ENCODE assay signal across 16 cellular contexts in genomic region chr15:81911572-81911971, GRCh38.
DNase-seq lines count a peak whose midpoint lies in the region; ATAC-seq and TF ChIP-seq lines count a peak whose summit lies in the region.
"Had no signal": no experiment of that assay in that cellular context is flagged by ENCODE, and none has a peak within 500 bp of the region (broad histone marks: within the 10 kb centered on the region; RNA-seq: fewer than 3 reads in every experiment).

No MANE protein-coding gene starts in this region.

- no peak overlapping the region for H3K4me3 Mint-ChIP-seq in neural progenitor cell
- H3K4me3 Mint-ChIP-seq in stimulated activated memory B cell treated with anti-CD40 and anti-IgM and Interleukin-4, amounts not matched to agents 10 μg/mL and 1 μg/mL and 100 μg/mL, for 72 hours: no peak overlapping the region
- no peak overlapping the region for H3K4me3 Mint-ChIP-seq in activated T-cell treated with anti-CD3 and anti-CD28 coated beads, Interleukin-2, amount 50 U/mL, for 24 hours

- H3F3A ChIP-seq in Loucy (ENCODE audit: low read depth) (no peaks in the 10 kb centered on the region), neural progenitor cell (ENCODE audit: low read depth) (no peaks in the 10 kb centered on the region)

- H4K20me1 ChIP-seq in BLaER1 (no peaks in the 10 kb centered on the region), Loucy (ENCODE audit: insufficient read depth, low read length, poor library complexity, severe bottlenecking) (no peaks in the 10 kb centered on the region), neural progenitor cell (ENCODE audit: low read depth) (no peaks in the 10 kb centered on the region)

- H3K36me3 ChIP-seq in BLaER1: no peaks in the 10 kb centered on the region
- H3K36me3 ChIP-seq in Loucy (ENCODE audit: insufficient read depth, low read length): no peaks in the 10 kb centered on the region
- H3K36me3 ChIP-seq in left ventricle myocardium inferior: no peaks in the 10 kb centered on the region
- no peaks in the 10 kb centered on the region for H3K36me3 ChIP-seq in neural progenitor cell
- H3K36me3 ChIP-seq: SJCRH30 had no signal

- H3K27me3 ChIP-seq in BLaER1 (no peaks in the 10 kb centered on the region), Loucy (ENCODE audit: insufficient read depth, low read length, poor library complexity, severe bottlenecking) (no peaks in the 10 kb centered on the region), left ventricle myocardium inferior (ENCODE audit: low read depth) (no peaks in the 10 kb centered on the region), neural progenitor cell (no peaks in the 10 kb centered on the region)
- H3K27me3 ChIP-seq: SJCRH30 had no signal

- peaks cover 5% of the 10 kb centered on the region for H3K9me3 Mint-ChIP-seq in neural progenitor cell
- H3K9me3 Mint-ChIP-seq in stimulated activated memory B cell treated with anti-CD40 and anti-IgM and Interleukin-4, amounts not matched to agents 10 μg/mL and 1 μg/mL and 100 μg/mL, for 72 hours: peaks cover 2% of the 10 kb centered on the region
- H3K9me3 Mint-ChIP-seq in activated T-cell treated with anti-CD3 and anti-CD28 coated beads, Interleukin-2, amount 50 U/mL, for 24 hours: no peaks in the 10 kb centered on the region

- intact Hi-C loops in left ventricle myocardium inferior (cut with micrococcal nuclease): no loop called here

- H3K4me1 Mint-ChIP-seq in neural progenitor cell: peaks cover 15% of the 10 kb centered on the region
- H3K4me1 Mint-ChIP-seq in stimulated activated memory B cell treated with anti-CD40 and anti-IgM and Interleukin-4, amounts not matched to agents 10 μg/mL and 1 μg/mL and 100 μg/mL, for 72 hours: no peaks in the 10 kb centered on the region
- no peaks in the 10 kb centered on the region for H3K4me1 Mint-ChIP-seq in activated T-cell treated with anti-CD3 and anti-CD28 coated beads, Interleukin-2, amount 50 U/mL, for 24 hours (ENCODE audit: low read depth)

- H3K36me3 Mint-ChIP-seq in neural progenitor cell: no peaks in the 10 kb centered on the region
- no peaks in the 10 kb centered on the region for H3K36me3 Mint-ChIP-seq in stimulated activated memory B cell treated with anti-CD40 and anti-IgM and Interleukin-4, amounts not matched to agents 10 μg/mL and 1 μg/mL and 100 μg/mL, for 72 hours
- H3K36me3 Mint-ChIP-seq in activated T-cell treated with anti-CD3 and anti-CD28 coated beads, Interleukin-2, amount 50 U/mL, for 24 hours (ENCODE audit: low read depth): no peaks in the 10 kb centered on the region

- H3K9me3 ChIP-seq in BLaER1: peaks cover 8% of the 10 kb centered on the region
- H3K9me3 ChIP-seq in Loucy (ENCODE audit: insufficient read depth, low read depth, low read length): no peaks in the 10 kb centered on the region
- H3K9me3 ChIP-seq in left ventricle myocardium inferior (replicated peaks): peaks cover under 1% of the 10 kb centered on the region
- H3K9me3 ChIP-seq in neural progenitor cell (ENCODE audit: low read depth): no peaks in the 10 kb centered on the region

- DNase-seq in left ventricle myocardium inferior (peak; percentile 16), neural progenitor cell (ENCODE audit: low spot score) (no peak), NCI-H345 (lab: John Stamatoyannopoulos, UW) (no peak)
- DNase-seq in activated T-cell treated with anti-CD3 and anti-CD28 coated beads, Interleukin-2, amount 50 U/mL, for 24 hours: no peak
- DNase-seq: DMS79; NCI-H1105; NCI-H2029; NCI-H226; NCI-H524; NK-92 treated with Interleukin-12 subunit alpha and Interleukin-12 subunit beta, amount 100 ng/mL, for 24 hours had no signal

- TF ChIP-seq CTCF in Loucy (conservative IDR thresholded peaks at IDR 0.05; ENCODE audit: low read length) (no peak), left ventricle myocardium inferior (IDR thresholded peaks at IDR 0.05; ENCODE audit: borderline replicate concordance) (no peak), neural progenitor cell (IDR thresholded peaks at IDR 0.05) (no peak)

- H2AFZ ChIP-seq in Loucy (ENCODE audit: low read length): 0 out of 2 replicates have a peak overlapping the region, but pooled peaks have one; percentile 25
- H2AFZ ChIP-seq in neural progenitor cell (replicated peaks): no peak overlapping the region

- no peak overlapping the region for H3K9ac ChIP-seq in BLaER1
- no peak overlapping the region for H3K9ac ChIP-seq in Loucy (ENCODE audit: low read depth, low read length, poor library complexity, severe bottlenecking)
- H3K9ac ChIP-seq in neural progenitor cell: no peak overlapping the region

- H3K4me1 ChIP-seq in BLaER1 (peaks cover 33% of the 10 kb centered on the region), Loucy (ENCODE audit: insufficient read depth, low read length, poor library complexity, severe bottlenecking) (no peaks in the 10 kb centered on the region), left ventricle myocardium inferior (peaks cover 67% of the 10 kb centered on the region), neural progenitor cell (peaks cover 37% of the 10 kb centered on the region)

- no peak overlapping the region for H3K4me3 ChIP-seq in BLaER1
- H3K4me3 ChIP-seq in Loucy (ENCODE audit: low read length, poor library complexity, severe bottlenecking): no peak overlapping the region
- H3K4me3 ChIP-seq in left ventricle myocardium inferior: no peak overlapping the region
- no peak overlapping the region for H3K4me3 ChIP-seq in neural progenitor cell
- H3K4me3 ChIP-seq: SJCRH30 had no signal

- H3K79me2 ChIP-seq in Loucy (ENCODE audit: insufficient read depth, low read length) (no peaks in the 10 kb centered on the region), neural progenitor cell (ENCODE audit: low read depth) (no peaks in the 10 kb centered on the region)

- peak overlapping the region; percentile 14 for H3K27ac Mint-ChIP-seq in neural progenitor cell
- H3K27ac Mint-ChIP-seq in stimulated activated memory B cell treated with anti-CD40 and anti-IgM and Interleukin-4, amounts not matched to agents 10 μg/mL and 1 μg/mL and 100 μg/mL, for 72 hours: no peak overlapping the region
- no peak overlapping the region for H3K27ac Mint-ChIP-seq in activated T-cell treated with anti-CD3 and anti-CD28 coated beads, Interleukin-2, amount 50 U/mL, for 24 hours

- H3K4me2 ChIP-seq in BLaER1 (peak overlapping the region; percentile 39), Loucy (ENCODE audit: low read depth, low read length, poor library complexity, severe bottlenecking) (no peak overlapping the region), neural progenitor cell (peak overlapping the region; percentile 58)

- H3K9me2 ChIP-seq in Loucy (replicated peaks; ENCODE audit: low read depth, low read length): no peaks in the 10 kb centered on the region

- H3K27ac ChIP-seq in BLaER1: 0 out of 2 replicates have a peak overlapping the region, but pooled peaks have one; percentile 65
- peak overlapping the region; percentile 82 for H3K27ac ChIP-seq in left ventricle myocardium inferior (replicated peaks)
- H3K27ac ChIP-seq in neural progenitor cell: no peak overlapping the region
- H3K27ac ChIP-seq: SJCRH30 had no signal

- H3K27me3 Mint-ChIP-seq in neural progenitor cell (ENCODE audit: insufficient read depth, low read depth): peaks cover 4% of the 10 kb centered on the region
- peaks cover 16% of the 10 kb centered on the region for H3K27me3 Mint-ChIP-seq in stimulated activated memory B cell treated with anti-CD40 and anti-IgM and Interleukin-4, amounts not matched to agents 10 μg/mL and 1 μg/mL and 100 μg/mL, for 72 hours
- H3K27me3 Mint-ChIP-seq in activated T-cell treated with anti-CD3 and anti-CD28 coated beads, Interleukin-2, amount 50 U/mL, for 24 hours: peaks cover 2% of the 10 kb centered on the region

- no peak for ATAC-seq in stimulated activated memory B cell treated with anti-CD40 and anti-IgM and Interleukin-4, amounts not matched to agents 10 μg/mL and 1 μg/mL and 100 μg/mL, for 72 hours
- ATAC-seq: HCT116, Panc1 had no signal
